In the genomic region with DNA sequence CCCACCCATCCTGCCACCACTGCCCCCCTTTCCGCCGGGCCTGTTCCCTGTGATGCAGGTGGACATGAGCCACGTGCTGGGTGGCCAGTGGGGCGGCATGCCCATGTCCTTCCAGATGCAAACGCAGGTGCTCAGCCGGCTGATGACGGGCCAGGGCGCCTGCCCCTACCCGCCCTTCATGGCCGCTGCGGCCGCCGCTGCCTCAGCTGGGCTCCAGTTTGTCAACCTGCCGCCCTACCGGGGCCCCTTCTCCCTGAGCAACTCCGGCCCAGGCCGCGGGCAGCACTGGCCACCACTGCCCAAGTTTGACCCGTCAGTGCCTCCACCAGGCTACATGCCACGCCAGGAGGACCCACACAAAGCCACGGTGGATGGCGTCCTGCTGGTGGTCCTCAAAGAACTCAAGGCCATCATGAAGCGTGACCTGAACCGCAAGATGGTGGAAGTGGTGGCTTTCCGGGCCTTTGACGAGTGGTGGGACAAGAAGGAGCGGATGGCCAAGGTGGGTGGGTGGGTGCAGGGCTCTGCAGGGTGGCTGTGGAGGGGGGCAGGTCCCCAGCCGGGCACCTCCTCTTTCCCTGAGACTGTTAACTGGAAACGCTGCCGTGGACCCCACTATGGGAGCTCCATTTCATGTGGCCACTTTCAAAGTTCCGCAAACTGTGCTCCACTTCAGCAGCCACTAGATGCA, we compare ENCODE assay signal across 1 cellular context.
TF ChIP-seq lines count a peak whose summit lies in the region.

No MANE protein-coding gene starts in this region.

TF ChIP-seq in HepG2, 621 proteins besides CTCF, POLR2A, EP300 and RAD21:
- peak; percentile 42; the same call in 1 of the 2 replicates for TF ChIP-seq RBFOX2 (IDR thresholded peaks at IDR 0.05; ENCODE audit: low read depth, low read length)
- TF ChIP-seq ZFP82 (CRISPR knock-in tag; IDR thresholded peaks at IDR 0.05; ENCODE audit: borderline replicate concordance): no peak
- peak; percentile 55 for TF ChIP-seq AGO2 (optimal IDR thresholded peaks at IDR 0.05; ENCODE audit: low read depth, low read length)
